In genomic region chr9:18438300-18438925, GRCh38 we compare ENCODE assay signal across 9 cellular contexts. TPM values are rescaled to one million over a fixed set of nuclear protein-coding genes. Genes with fewer than 3 reads are reported as not detected.
DNase-seq lines count a peak whose midpoint lies in the region; ATAC-seq lines count a peak whose summit lies in the region.
"Had no signal": no experiment of that assay in that cellular context is flagged by ENCODE, and none has a peak within 500 bp of the region (broad histone marks: within the 10 kb centered on the region; RNA-seq: fewer than 3 reads in every experiment).

No MANE protein-coding gene starts in this region.

- H3K27me3 Mint-ChIP-seq in central memory CD8-positive, alpha-beta T cell: peaks cover 38% of the 10 kb centered on the region

- H3K27ac ChIP-seq in skeletal muscle tissue (ENCODE audit: low read depth, low read length): no peak overlapping the region
- H3K27ac ChIP-seq: epithelial cell of prostate had no signal

- H3K27ac Mint-ChIP-seq in central memory CD8-positive, alpha-beta T cell (ENCODE audit: low read depth): no peak overlapping the region

- peak overlapping the region; percentile 70 to 72 (median 72) for H3K4me3 ChIP-seq in skeletal muscle tissue (ENCODE audit: low read length in 3 of 3)

- no peaks in the 10 kb centered on the region for H3K36me3 ChIP-seq in skeletal muscle tissue (ENCODE audit: control insufficient read depth in 3 of 3, insufficient read depth in 3 of 3, low read length in 3 of 3)

- peak overlapping the region; percentile 23 for H3K4me3 Mint-ChIP-seq in central memory CD8-positive, alpha-beta T cell

- peaks cover 10 to 19% (median 14%) of the 10 kb centered on the region in 3 donors for H3K4me1 ChIP-seq in skeletal muscle tissue (ENCODE audit: control insufficient read depth in 3 of 3, insufficient read depth in 3 of 3, low read length in 3 of 3)

- H3K36me3 Mint-ChIP-seq in central memory CD8-positive, alpha-beta T cell (ENCODE audit: insufficient read depth): no peaks in the 10 kb centered on the region

- peak overlapping the region; percentile 45 to 68 (median 62) for H3K9ac ChIP-seq in skeletal muscle tissue (ENCODE audit: low read depth in 1 of 3, low read length in 3 of 3)

- ATAC-seq in central memory CD8-positive, alpha-beta T cell (replicated peaks; ENCODE audit: extremely low read depth, poor library complexity, severe bottlenecking): no peak
- ATAC-seq in HG02798 (IDR thresholded peaks at IDR 0.05; ENCODE audit: poor library complexity, unreplicated experiment) (no peak), HG03175 (IDR thresholded peaks at IDR 0.05; ENCODE audit: unreplicated experiment) (no peak)

- H3K27me3 ChIP-seq in skeletal muscle tissue (ENCODE audit: control insufficient read depth in 3 of 3, insufficient read depth in 3 of 3, low read length in 3 of 3): no peaks in the 10 kb centered on the region

- DNase-seq in HCEC 1CT: peak; percentile 38
- DNase-seq in central memory CD8-positive, alpha-beta T cell (ENCODE audit: low spot score in 2 of 2): no peak
- peak; percentile 25 for DNase-seq in inferior parietal cortex (ENCODE audit: extremely low spot score)
- DNase-seq in SIG-M5 (lab: John Stamatoyannopoulos, UW): no peak
- DNase-seq in SKM-1 treated with dmso at 0.1 percent for 144 hours (lab: John Stamatoyannopoulos, UW; ENCODE audit: unreplicated experiment): no peak

- H3K9me3 ChIP-seq in skeletal muscle tissue (ENCODE audit: control insufficient read depth in 3 of 3, low read length in 3 of 3): no peaks in the 10 kb centered on the region

- H3K9me3 Mint-ChIP-seq in central memory CD8-positive, alpha-beta T cell: peaks cover 5% of the 10 kb centered on the region

- no peaks in the 10 kb centered on the region for H3K4me1 Mint-ChIP-seq in central memory CD8-positive, alpha-beta T cell

RNA-seq across cellular contexts. Expression of gene ADAMTSL1, which starts 35.5 kb away (rescaled TPM):
- total RNA-seq in skeletal muscle tissue: 18.3 TPM

Comparison
In these comparisons a context has a peak if more than half of its experiments do, and no peak if none do; other contexts are left out.
1. DNase-seq: peak in HCEC 1CT (single experiment) and inferior parietal cortex (single experiment); none in central memory CD8-positive, alpha-beta T cell (0 of 2), SIG-M5 (single experiment) and SKM-1 treated with dmso at 0.1 percent for 144 hours (single experiment).